In genomic region chr12:95633049-95633545, GRCh38 we compare ENCODE assay signal across 8 cellular contexts.
DNase-seq lines count a peak whose midpoint lies in the region; ATAC-seq and TF ChIP-seq lines count a peak whose summit lies in the region.

No MANE protein-coding gene starts in this region.

- H3K9ac ChIP-seq in rectal smooth muscle tissue (ENCODE audit: low read length) = no peak overlapping the region

- TF ChIP-seq CTCF in Peyer's patch (IDR thresholded peaks at IDR 0.05) (no peak), fibroblast of pulmonary artery (IDR thresholded peaks at IDR 0.05; ENCODE audit: low read length, missing control alignments) (no peak)

- H3K36me3 ChIP-seq in Peyer's patch (no peaks in the 10 kb centered on the region), rectal smooth muscle tissue (ENCODE audit: control insufficient read depth, insufficient read depth, low read length) (no peaks in the 10 kb centered on the region)

- DNase-seq in EL = peak; percentile 94
- peak in 2 of 3 donors; percentile 66 to 82 for DNase-seq in Peyer's patch
- peak; percentile 77 for DNase-seq in fibroblast of pulmonary artery (ENCODE audit: low read depth)
- no peak for DNase-seq in NCI-H128 (lab: John Stamatoyannopoulos, UW; ENCODE audit: unreplicated experiment)

- peaks cover 0 to 24% (median 0%) of the 10 kb centered on the region in 4 donors for H3K4me1 ChIP-seq in Peyer's patch
- H3K4me1 ChIP-seq in rectal smooth muscle tissue (ENCODE audit: control insufficient read depth, insufficient read depth, low read length) = peaks cover 6% of the 10 kb centered on the region

- no peaks in the 10 kb centered on the region for H3K9me3 ChIP-seq in Peyer's patch

- ATAC-seq in GM21737 (IDR thresholded peaks at IDR 0.05; ENCODE audit: unreplicated experiment) (no peak), HG02973 (IDR thresholded peaks at IDR 0.05; ENCODE audit: unreplicated experiment) (no peak), GM19397 (IDR thresholded peaks at IDR 0.05; ENCODE audit: unreplicated experiment) (no peak)

- H3K27me3 ChIP-seq in Peyer's patch (no peaks in the 10 kb centered on the region), rectal smooth muscle tissue (ENCODE audit: control insufficient read depth, insufficient read depth, low read length) (no peaks in the 10 kb centered on the region)

- no peak for TF ChIP-seq POLR2A in Peyer's patch (IDR thresholded peaks at IDR 0.05)

- no peak overlapping the region for H3K4me3 ChIP-seq in Peyer's patch
- H3K4me3 ChIP-seq in fibroblast of pulmonary artery (replicated peaks; ENCODE audit: low read depth, low read length) = no peak overlapping the region
- H3K4me3 ChIP-seq in rectal smooth muscle tissue (ENCODE audit: low read length) = peak overlapping the region; percentile 2

- peak overlapping the region in 2 of 4 donors; percentile 63 to 68 for H3K27ac ChIP-seq in Peyer's patch
- no peak overlapping the region for H3K27ac ChIP-seq in rectal smooth muscle tissue (ENCODE audit: low read depth, low read length)
